Comparison of ENCODE assay signal across 1 cellular context in the genomic region with DNA sequence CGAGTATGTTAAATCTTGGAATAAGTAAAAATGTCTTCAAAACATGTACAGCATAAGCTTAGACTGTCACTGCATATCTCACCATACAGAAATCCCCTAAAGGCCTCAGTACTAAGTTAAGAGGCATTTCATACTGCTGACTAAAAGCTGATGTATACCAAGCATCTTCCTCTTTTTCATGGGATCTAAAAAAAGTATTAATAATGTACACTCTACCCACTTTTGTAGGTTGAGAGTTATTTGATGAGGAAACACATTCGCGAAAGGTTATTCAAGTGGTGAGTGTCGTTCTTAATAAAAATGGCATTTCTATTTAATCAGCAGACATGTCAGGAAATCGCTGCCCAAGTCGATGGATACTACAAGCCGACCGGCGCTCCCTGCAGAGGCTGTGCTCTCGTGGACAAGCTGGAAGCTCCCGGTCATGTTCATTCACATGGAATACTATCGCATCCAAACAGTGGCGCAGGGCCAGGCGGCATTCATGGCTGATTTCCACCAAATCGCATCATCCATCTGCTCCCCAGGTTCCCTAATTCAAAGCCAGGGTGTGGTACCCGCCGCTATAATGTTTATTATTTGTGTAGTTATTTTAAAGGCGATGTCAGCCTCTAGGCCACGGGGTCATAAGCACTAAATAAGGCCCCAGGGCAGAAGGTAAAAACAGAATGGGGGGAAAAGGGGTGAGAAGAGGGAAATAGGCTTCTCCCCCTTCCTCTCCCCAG.
TF ChIP-seq lines count a peak whose summit lies in the region.

No MANE protein-coding gene starts in this region.

TF ChIP-seq in HepG2, 621 proteins besides CTCF, POLR2A, EP300 and RAD21 (continued from another document):
- TF ChIP-seq ZNF605 (CRISPR knock-in tag; IDR thresholded peaks at IDR 0.05): 0 out of 2 replicates have a peak, but pooled peaks have one; percentile 57
- TF ChIP-seq MAFG (CRISPR knock-in tag; IDR thresholded peaks at IDR 0.05): no peak
- no peak for TF ChIP-seq SOX6 (IDR thresholded peaks at IDR 0.05)
- peak; percentile 35; the same call in 1 of the 2 replicates for TF ChIP-seq SOX6 (CRISPR knock-in tag; IDR thresholded peaks at IDR 0.05)
- TF ChIP-seq, protein P1, sequence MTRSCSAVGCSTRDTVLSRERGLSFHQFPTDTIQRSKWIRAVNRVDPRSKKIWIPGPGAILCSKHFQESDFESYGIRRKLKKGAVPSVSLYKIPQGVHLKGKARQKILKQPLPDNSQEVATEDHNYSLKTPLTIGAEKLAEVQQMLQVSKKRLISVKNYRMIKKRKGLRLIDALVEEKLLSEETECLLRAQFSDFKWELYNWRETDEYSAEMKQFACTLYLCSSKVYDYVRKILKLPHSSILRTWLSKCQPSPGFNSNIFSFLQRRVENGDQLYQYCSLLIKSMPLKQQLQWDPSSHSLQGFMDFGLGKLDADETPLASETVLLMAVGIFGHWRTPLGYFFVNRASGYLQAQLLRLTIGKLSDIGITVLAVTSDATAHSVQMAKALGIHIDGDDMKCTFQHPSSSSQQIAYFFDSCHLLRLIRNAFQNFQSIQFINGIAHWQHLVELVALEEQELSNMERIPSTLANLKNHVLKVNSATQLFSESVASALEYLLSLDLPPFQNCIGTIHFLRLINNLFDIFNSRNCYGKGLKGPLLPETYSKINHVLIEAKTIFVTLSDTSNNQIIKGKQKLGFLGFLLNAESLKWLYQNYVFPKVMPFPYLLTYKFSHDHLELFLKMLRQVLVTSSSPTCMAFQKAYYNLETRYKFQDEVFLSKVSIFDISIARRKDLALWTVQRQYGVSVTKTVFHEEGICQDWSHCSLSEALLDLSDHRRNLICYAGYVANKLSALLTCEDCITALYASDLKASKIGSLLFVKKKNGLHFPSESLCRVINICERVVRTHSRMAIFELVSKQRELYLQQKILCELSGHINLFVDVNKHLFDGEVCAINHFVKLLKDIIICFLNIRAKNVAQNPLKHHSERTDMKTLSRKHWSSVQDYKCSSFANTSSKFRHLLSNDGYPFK (CRISPR knock-in tag; IDR thresholded peaks at IDR 0.05; ENCODE audit: borderline replicate concordance): 0 out of 2 replicates have a peak, but pooled peaks have one; percentile 24
- TF ChIP-seq ZNF816 (CRISPR knock-in tag; IDR thresholded peaks at IDR 0.05; ENCODE audit: borderline replicate concordance): peak; percentile 21; the same call in 1 of the 2 replicates
TF ChIP-seq in HepG2: peak in this region for 45.
